Comparison of ENCODE assay signal across 9 cellular contexts in genomic region chr17:7466644-7467341, GRCh38. TPM values are rescaled to one million over a fixed set of nuclear protein-coding genes. Genes with fewer than 3 reads are reported as not detected.
DNase-seq lines count a peak whose midpoint lies in the region; ATAC-seq and TF ChIP-seq lines count a peak whose summit lies in the region.
"Had no signal": no experiment of that assay in that cellular context is flagged by ENCODE, and none has a peak within 500 bp of the region (broad histone marks: within the 10 kb centered on the region; RNA-seq: fewer than 3 reads in every experiment).

No MANE protein-coding gene starts in this region.

- peak overlapping the region in 3 of 4 donors; percentile 32 to 53 (median 39) for H3K27ac ChIP-seq in body of pancreas
- H3K27ac ChIP-seq in thyroid gland = peak overlapping the region; percentile 54 to 74 (median 66)

- peaks cover 57% of the 10 kb centered on the region for H3K4me1 ChIP-seq in body of pancreas
- peaks cover 29 to 43% of the 10 kb centered on the region in 2 donors for H3K4me1 ChIP-seq in thyroid gland

- DNase-seq in DMS 273 (lab: John Stamatoyannopoulos, UW; ENCODE audit: unreplicated experiment) = peak; percentile 35
- DNase-seq in DMS 273 treated with DMSO at 0.1 percent for 48 hours (lab: John Stamatoyannopoulos, UW) = no peak
- DNase-seq in body of pancreas = peak; percentile 66 to 70 (median 70)
- peak; percentile 78 for DNase-seq in left lobe of liver (ENCODE audit: low spot score)
- peak; percentile 78 to 85 for DNase-seq in thyroid gland
- no peak for DNase-seq in activated effector memory CD4-positive, alpha-beta T cell treated with anti-CD3 and anti-CD28 coated beads, Interleukin-2, amount 50 U/mL, for 16 hours
- DNase-seq in NCI-H2029 (lab: John Stamatoyannopoulos, UW) = no peak
- DNase-seq in NCI-H82 (lab: John Stamatoyannopoulos, UW) = no peak
- DNase-seq: NK-92 treated with Interleukin-12 subunit alpha and Interleukin-12 subunit beta, amount 100 ng/mL, for 24 hours had no signal

- no peaks in the 10 kb centered on the region for H3K9me3 ChIP-seq in body of pancreas
- no peaks in the 10 kb centered on the region for H3K9me3 ChIP-seq in thyroid gland

- 78 to 80% methylated on average over 8 to 16 of the region's 16 CpGs for WGBS in body of pancreas, 2 donors
- WGBS in thyroid gland, 2 donors = 46 to 47% methylated on average over 16 of the region's 16 CpGs

- H3K4me3 ChIP-seq in body of pancreas (no peak overlapping the region), thyroid gland (replicated peaks in 1 of 3) (no peak overlapping the region)

- TF ChIP-seq POLR2A in body of pancreas (IDR thresholded peaks at IDR 0.05) = no peak
- TF ChIP-seq POLR2A in thyroid gland (IDR thresholded peaks at IDR 0.05) = no peak

- H3K36me3 ChIP-seq in body of pancreas (replicated peaks in 1 of 2; ENCODE audit: insufficient read depth in 1 of 2, low read depth in 2 of 2) (peaks cover 0 to 7% of the 10 kb centered on the region in 2 donors), thyroid gland (peaks cover 24 to 31% of the 10 kb centered on the region in 2 donors)

- ATAC-seq in body of pancreas = peak; percentile 6
- peak; percentile 49 for ATAC-seq in left lobe of liver

- intact Hi-C loops in body of pancreas (cut with DNase I) = no loop called here
- intact Hi-C loops in thyroid gland (cut with DNase I) = no loop called here

- H3K27me3 ChIP-seq in body of pancreas = no peaks in the 10 kb centered on the region
- no peaks in the 10 kb centered on the region for H3K27me3 ChIP-seq in thyroid gland

- TF ChIP-seq CTCF in body of pancreas (IDR thresholded peaks at IDR 0.05) (no peak), thyroid gland (IDR thresholded peaks at IDR 0.05) (no peak)

RNA-seq across cellular contexts. Expression of gene ZBTB4, which starts 12.6 kb away (rescaled TPM):
- 10 to 100 TPM; 30.9 to 38.2 TPM for total RNA-seq in body of pancreas
- 7.9 TPM for total RNA-seq in left lobe of liver
- 10 to 100 TPM; 58.5 to 85.2 (median 79.9) TPM for total RNA-seq in thyroid gland

RNA-seq across cellular contexts. Expression of gene SLC35G6, which starts 14.5 kb away (rescaled TPM):
- not detected for total RNA-seq in body of pancreas
- total RNA-seq in left lobe of liver = not detected
- total RNA-seq in thyroid gland = not detected

RNA-seq across cellular contexts. Expression of gene POLR2A, which starts 17.4 kb away (rescaled TPM):
- 100 to 1,000 TPM in 1 of 2 donors, 10 to 100 TPM in 1; 36.3 to 124 TPM for total RNA-seq in body of pancreas
- total RNA-seq in left lobe of liver = 55.9 TPM
- 100 to 1,000 TPM in 2 of 4 donors, 10 to 100 TPM in 2; 47.6 to 125 (median 82.2) TPM for total RNA-seq in thyroid gland

RNA-seq across cellular contexts. Expression of gene CHRNB1, which starts 21.9 kb away (rescaled TPM):
- 1 to 10 TPM; 2.6 to 8.8 TPM for total RNA-seq in body of pancreas
- total RNA-seq in left lobe of liver = 10.9 TPM
- total RNA-seq in thyroid gland = 10 to 100 TPM; 13.4 to 29.2 (median 19.8) TPM

RNA-seq across cellular contexts. Expression of gene FGF11, which starts 27.5 kb away (rescaled TPM):
- total RNA-seq in body of pancreas (1 to 10 TPM in 1 of 2 donors, not detected in 1; 2.1 TPM), left lobe of liver (0.86 TPM), thyroid gland (10 to 100 TPM in 3 of 4 donors, 1 to 10 TPM in 1; 4.3 to 12.1 (median 10.5) TPM)

Comparison
In these comparisons a context has a peak if more than half of its experiments do, and no peak if none do; other contexts are left out.
1. DNase-seq: peak in DMS 273 (single experiment), body of pancreas (4 of 4), left lobe of liver (single experiment) and thyroid gland (2 of 2); none in DMS 273 treated with DMSO at 0.1 percent for 48 hours (single experiment), activated effector memory CD4-positive, alpha-beta T cell treated with anti-CD3 and anti-CD28 coated beads, Interleukin-2, amount 50 U/mL, for 16 hours (single experiment), NCI-H2029 (single experiment) and NCI-H82 (single experiment).